ENCODE assay signal across 1 cellular context in genomic region chr19:47643281-47643680, GRCh38.
TF ChIP-seq lines count a peak whose summit lies in the region.

No MANE protein-coding gene starts in this region.

TF ChIP-seq in HEK293, 187 proteins besides CTCF, POLR2A, EP300 and RAD21 (continued from another document):
- TF ChIP-seq, protein P1, sequence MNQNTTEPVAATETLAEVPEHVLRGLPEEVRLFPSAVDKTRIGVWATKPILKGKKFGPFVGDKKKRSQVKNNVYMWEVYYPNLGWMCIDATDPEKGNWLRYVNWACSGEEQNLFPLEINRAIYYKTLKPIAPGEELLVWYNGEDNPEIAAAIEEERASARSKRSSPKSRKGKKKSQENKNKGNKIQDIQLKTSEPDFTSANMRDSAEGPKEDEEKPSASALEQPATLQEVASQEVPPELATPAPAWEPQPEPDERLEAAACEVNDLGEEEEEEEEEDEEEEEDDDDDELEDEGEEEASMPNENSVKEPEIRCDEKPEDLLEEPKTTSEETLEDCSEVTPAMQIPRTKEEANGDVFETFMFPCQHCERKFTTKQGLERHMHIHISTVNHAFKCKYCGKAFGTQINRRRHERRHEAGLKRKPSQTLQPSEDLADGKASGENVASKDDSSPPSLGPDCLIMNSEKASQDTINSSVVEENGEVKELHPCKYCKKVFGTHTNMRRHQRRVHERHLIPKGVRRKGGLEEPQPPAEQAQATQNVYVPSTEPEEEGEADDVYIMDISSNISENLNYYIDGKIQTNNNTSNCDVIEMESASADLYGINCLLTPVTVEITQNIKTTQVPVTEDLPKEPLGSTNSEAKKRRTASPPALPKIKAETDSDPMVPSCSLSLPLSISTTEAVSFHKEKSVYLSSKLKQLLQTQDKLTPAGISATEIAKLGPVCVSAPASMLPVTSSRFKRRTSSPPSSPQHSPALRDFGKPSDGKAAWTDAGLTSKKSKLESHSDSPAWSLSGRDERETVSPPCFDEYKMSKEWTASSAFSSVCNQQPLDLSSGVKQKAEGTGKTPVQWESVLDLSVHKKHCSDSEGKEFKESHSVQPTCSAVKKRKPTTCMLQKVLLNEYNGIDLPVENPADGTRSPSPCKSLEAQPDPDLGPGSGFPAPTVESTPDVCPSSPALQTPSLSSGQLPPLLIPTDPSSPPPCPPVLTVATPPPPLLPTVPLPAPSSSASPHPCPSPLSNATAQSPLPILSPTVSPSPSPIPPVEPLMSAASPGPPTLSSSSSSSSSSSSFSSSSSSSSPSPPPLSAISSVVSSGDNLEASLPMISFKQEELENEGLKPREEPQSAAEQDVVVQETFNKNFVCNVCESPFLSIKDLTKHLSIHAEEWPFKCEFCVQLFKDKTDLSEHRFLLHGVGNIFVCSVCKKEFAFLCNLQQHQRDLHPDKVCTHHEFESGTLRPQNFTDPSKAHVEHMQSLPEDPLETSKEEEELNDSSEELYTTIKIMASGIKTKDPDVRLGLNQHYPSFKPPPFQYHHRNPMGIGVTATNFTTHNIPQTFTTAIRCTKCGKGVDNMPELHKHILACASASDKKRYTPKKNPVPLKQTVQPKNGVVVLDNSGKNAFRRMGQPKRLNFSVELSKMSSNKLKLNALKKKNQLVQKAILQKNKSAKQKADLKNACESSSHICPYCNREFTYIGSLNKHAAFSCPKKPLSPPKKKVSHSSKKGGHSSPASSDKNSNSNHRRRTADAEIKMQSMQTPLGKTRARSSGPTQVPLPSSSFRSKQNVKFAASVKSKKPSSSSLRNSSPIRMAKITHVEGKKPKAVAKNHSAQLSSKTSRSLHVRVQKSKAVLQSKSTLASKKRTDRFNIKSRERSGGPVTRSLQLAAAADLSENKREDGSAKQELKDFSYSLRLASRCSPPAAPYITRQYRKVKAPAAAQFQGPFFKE (tag by site-specific recombination; IDR thresholded peaks at IDR 0.05; ENCODE audit: borderline replicate concordance) = no peak
